ENCODE assay signal across 8 cellular contexts in the genomic region with DNA sequence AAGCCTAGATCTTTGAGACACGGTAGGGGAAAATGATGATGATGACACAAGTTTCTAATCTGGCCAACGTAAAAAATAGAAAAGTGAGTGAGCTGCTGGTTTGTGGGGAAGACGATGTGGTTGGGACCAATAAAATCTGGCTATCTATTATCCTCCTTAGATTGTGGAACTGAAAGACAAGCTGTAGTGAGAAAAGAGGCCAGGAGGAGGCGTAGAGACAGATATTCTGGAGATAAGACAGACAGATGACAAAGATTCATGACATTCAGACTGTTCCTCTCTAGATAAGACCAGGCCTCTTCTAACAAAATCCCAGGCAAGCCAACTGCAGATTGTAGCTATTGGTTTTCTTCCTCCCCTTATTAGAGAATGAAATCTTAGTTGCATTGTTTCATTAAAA.
DNase-seq lines count a peak whose midpoint lies in the region; ATAC-seq and TF ChIP-seq lines count a peak whose summit lies in the region.

No MANE protein-coding gene starts in this region.

- H3K27ac Mint-ChIP-seq in activated T-helper 2 cell treated with anti-CD3 and anti-CD28 coated beads, Interferon-gamma antibody, Interleukin-2, Interleukin-4, amounts not matched to agents 10 μg/mL and 5 μg/mL and 100 μg/mL, durations not matched to agents 14 hours and 24 hours and 36 hours: no peak overlapping the region

- no peak overlapping the region for H3K9ac ChIP-seq in PC-3 (ENCODE audit: low read length)

- no peaks in the 10 kb centered on the region for H3K9me3 Mint-ChIP-seq in activated T-helper 2 cell treated with anti-CD3 and anti-CD28 coated beads, Interferon-gamma antibody, Interleukin-2, Interleukin-4, amounts not matched to agents 10 μg/mL and 5 μg/mL and 100 μg/mL, durations not matched to agents 14 hours and 24 hours and 36 hours

- H3K9me3 ChIP-seq in PC-3 (ENCODE audit: low read length) (no peaks in the 10 kb centered on the region), left lung (no peaks in the 10 kb centered on the region)

- H3K4me3 ChIP-seq in PC-3 (ENCODE audit: low read length): no peak overlapping the region
- no peak overlapping the region for H3K4me3 ChIP-seq in left lung

- DNase-seq in GM10248 (ENCODE audit: extremely low spot score) (peak; percentile 6), PC-3 (peak; percentile 62), islet precursor cell (peak; percentile 67), COR-L47 (lab: John Stamatoyannopoulos, UW) (no peak), inferior parietal cortex (ENCODE audit: extremely low spot score) (no peak), left lung (no peak)
- DNase-seq in activated T-helper 2 cell treated with anti-CD3 and anti-CD28 coated beads, Interferon-gamma antibody, Interleukin-2, Interleukin-4, amounts not matched to agents 10 μg/mL and 5 μg/mL and 100 μg/mL, durations not matched to agents 14 hours and 24 hours and 36 hours (ENCODE audit: low spot score): no peak

- intact Hi-C loops in PC-3 (cut with micrococcal nuclease) (no loop called here), left lung (cut with DNase I) (no loop called here)
- intact Hi-C loops in activated T-helper 2 cell treated with anti-CD3 and anti-CD28 coated beads, Interferon-gamma antibody, Interleukin-2, Interleukin-4, amounts not matched to agents 10 μg/mL and 5 μg/mL and 100 μg/mL, durations not matched to agents 14 hours and 24 hours and 36 hours (cut with micrococcal nuclease): loop anchor here (10.0 kb wide), 1 partner anchor 451 kb away; no protein-coding TSS in a partner anchor

- ATAC-seq in HG02678 (IDR thresholded peaks at IDR 0.05; ENCODE audit: unreplicated experiment) (peak; percentile 51), PC-3 (peak; percentile 49; the same call in 1 of the 2 replicates), left lung (no peak)

- no peaks in the 10 kb centered on the region for H3K79me2 ChIP-seq in PC-3 (ENCODE audit: low read length)

- no peaks in the 10 kb centered on the region for H3K36me3 ChIP-seq in PC-3 (ENCODE audit: low read depth, low read length)
- H3K36me3 ChIP-seq in left lung: no peaks in the 10 kb centered on the region

- no peaks in the 10 kb centered on the region for H3K9me2 ChIP-seq in PC-3 (replicated peaks; ENCODE audit: low read length)

- H3K27ac ChIP-seq in PC-3 (ENCODE audit: low read length): no peak overlapping the region
- no peak overlapping the region for H3K27ac ChIP-seq in left lung

- CTCF ChIA-PET in GM10248 (lab: Yijun Ruan, JAX): interaction anchor here (1.1 to 1.2 kb wide), 5 partner anchors 9 to 1054 kb away, joined by 3 to 4 read pairs (median 3); no protein-coding TSS in a partner anchor
- CTCF ChIA-PET in PC-3 (lab: Charles Lee): no interaction called here

- H3K36me3 Mint-ChIP-seq in activated T-helper 2 cell treated with anti-CD3 and anti-CD28 coated beads, Interferon-gamma antibody, Interleukin-2, Interleukin-4, amounts not matched to agents 10 μg/mL and 5 μg/mL and 100 μg/mL, durations not matched to agents 14 hours and 24 hours and 36 hours (ENCODE audit: low read depth): no peaks in the 10 kb centered on the region

- no TSS peak for BruUV-seq in PC-3 (replicated peaks; lab: Mats Ljungman, UMichigan)

- H3K27me3 ChIP-seq in PC-3 (ENCODE audit: low read length): no peaks in the 10 kb centered on the region
- no peaks in the 10 kb centered on the region for H3K27me3 ChIP-seq in left lung

- POLR2A ChIA-PET in GM10248 (lab: Yijun Ruan, JAX): no interaction called here
- POLR2A ChIA-PET in PC-3 (lab: Charles Lee; ENCODE audit: unreplicated experiment): no interaction called here

- H3K4me1 ChIP-seq in PC-3 (ENCODE audit: insufficient read depth, low read length): no peaks in the 10 kb centered on the region
- H3K4me1 ChIP-seq in left lung: no peaks in the 10 kb centered on the region

- no peak overlapping the region for H2AFZ ChIP-seq in PC-3 (ENCODE audit: low read length)

- no peaks in the 10 kb centered on the region for H3K27me3 Mint-ChIP-seq in activated T-helper 2 cell treated with anti-CD3 and anti-CD28 coated beads, Interferon-gamma antibody, Interleukin-2, Interleukin-4, amounts not matched to agents 10 μg/mL and 5 μg/mL and 100 μg/mL, durations not matched to agents 14 hours and 24 hours and 36 hours (ENCODE audit: low read depth)

- no peak overlapping the region for H3K4me2 ChIP-seq in PC-3 (ENCODE audit: low read length)

- H3K4me3 Mint-ChIP-seq in activated T-helper 2 cell treated with anti-CD3 and anti-CD28 coated beads, Interferon-gamma antibody, Interleukin-2, Interleukin-4, amounts not matched to agents 10 μg/mL and 5 μg/mL and 100 μg/mL, durations not matched to agents 14 hours and 24 hours and 36 hours (ENCODE audit: low read depth): no peak overlapping the region

- H3F3A ChIP-seq in PC-3 (ENCODE audit: low read length, unreplicated experiment): no peaks in the 10 kb centered on the region

- TF ChIP-seq CTCF in GM10248 (IDR thresholded peaks at IDR 0.05; ENCODE audit: control extremely low read depth, extremely low read depth, low read depth, missing control alignments) (peak; percentile 50), PC-3 (conservative IDR thresholded peaks at IDR 0.05; ENCODE audit: low read depth, low read length) (peak; percentile 67), left lung (IDR thresholded peaks at IDR 0.05) (no peak)

- H4K20me1 ChIP-seq in PC-3 (ENCODE audit: low read length): no peaks in the 10 kb centered on the region

- H3K4me1 Mint-ChIP-seq in activated T-helper 2 cell treated with anti-CD3 and anti-CD28 coated beads, Interferon-gamma antibody, Interleukin-2, Interleukin-4, amounts not matched to agents 10 μg/mL and 5 μg/mL and 100 μg/mL, durations not matched to agents 14 hours and 24 hours and 36 hours (ENCODE audit: low read depth): peaks cover 2% of the 10 kb centered on the region

Comparison
In these comparisons a context has a peak if more than half of its experiments do, and no peak if none do; other contexts are left out.
1. DNase-seq: peak in GM10248 (single experiment), PC-3 (single experiment) and islet precursor cell (single experiment); none in COR-L47 (single experiment), activated T-helper 2 cell treated with anti-CD3 and anti-CD28 coated beads, Interferon-gamma antibody, Interleukin-2, Interleukin-4, amounts not matched to agents 10 μg/mL and 5 μg/mL and 100 μg/mL, durations not matched to agents 14 hours and 24 hours and 36 hours (single experiment), inferior parietal cortex (single experiment) and left lung (0 of 2).
2. CTCF ChIP-seq: peak in GM10248 (single experiment) and PC-3 (single experiment); none in left lung (0 of 2).